In genomic region chr9:116145036-116145435, GRCh38 we compare ENCODE assay signal across 25 cellular contexts.
"Had no signal": no experiment of that assay in that cellular context is flagged by ENCODE, and none has a peak within 500 bp of the region (broad histone marks: within the 10 kb centered on the region; RNA-seq: fewer than 3 reads in every experiment).

No MANE protein-coding gene starts in this region.

- H3K4me2 ChIP-seq: hepatocyte, neural progenitor cell had no signal

- H3K9ac ChIP-seq: neural progenitor cell had no signal

- H3K79me2 ChIP-seq: hepatocyte had no signal

- H3K4me3 ChIP-seq: coronary artery, esophagus squamous epithelium, gastroesophageal sphincter, heart left ventricle, hepatocyte, left lung, neural progenitor cell, psoas muscle, sigmoid colon, spleen, thoracic aorta, tibial nerve, upper lobe of left lung had no signal

- H3K9me3 ChIP-seq: esophagus squamous epithelium, gastroesophageal sphincter, heart left ventricle, left lung, psoas muscle, sigmoid colon, spleen, thoracic aorta, tibial nerve, upper lobe of left lung had no signal

- H3K27me3 ChIP-seq: foreskin keratinocyte, hepatocyte, neural progenitor cell, tibial nerve, upper lobe of left lung had no signal

- H3K4me1 ChIP-seq: gastroesophageal sphincter, heart left ventricle, left lung, psoas muscle, sigmoid colon, spleen, tibial nerve, upper lobe of left lung had no signal

- ATAC-seq: gastroesophageal sphincter; heart left ventricle; left lung; naive thymus-derived CD4-positive, alpha-beta T cell; psoas muscle; right cardiac atrium; stimulated activated memory B cell treated with anti-CD40 and anti-IgM and Interleukin-4, amounts not matched to agents 10 μg/mL and 1 μg/mL and 100 μg/mL, for 72 hours; stimulated activated naive CD8-positive, alpha-beta T cell treated with anti-CD3 and anti-CD28 coated beads, Interleukin-15, Interleukin-2, amounts not matched to agents 100 U/mL and 50 U/mL, for 24 hours had no signal

- DNase-seq: dermis blood vessel endothelial cell; effector memory CD4-positive, alpha-beta T cell; erythroblast; esophagus squamous epithelium; foreskin keratinocyte; heart left ventricle; left cardiac atrium; left lung; mesendoderm; midbrain; naive thymus-derived CD4-positive, alpha-beta T cell; psoas muscle; right cardiac atrium; sigmoid colon; spleen; stimulated activated CD4-positive, alpha-beta T cell treated with anti-CD3 and anti-CD28 coated beads, Interleukin-4, amount 100 ng/mL, for 4 hours; stimulated activated naive CD8-positive, alpha-beta T cell treated with anti-CD3 and anti-CD28 coated beads, Interleukin-15, Interleukin-2, amounts not matched to agents 100 U/mL and 50 U/mL, for 24 hours; upper lobe of left lung had no signal

- H2AFZ ChIP-seq: hepatocyte, neural progenitor cell had no signal

- H3K36me3 ChIP-seq: esophagus squamous epithelium, gastroesophageal sphincter, heart left ventricle, left lung, neural progenitor cell, sigmoid colon, spleen, thoracic aorta, tibial nerve, upper lobe of left lung had no signal

- H3K27ac ChIP-seq: coronary artery, gastroesophageal sphincter, heart left ventricle, left lung, neural progenitor cell, psoas muscle, sigmoid colon, spleen, thoracic aorta, tibial nerve, upper lobe of left lung had no signal
